35 cellular contexts compared by ENCODE assay signal in genomic region chr2:232384466-232384865, GRCh38. TPM values are rescaled to one million over a fixed set of nuclear protein-coding genes. Genes with fewer than 3 reads are reported as not detected.
"Had no signal": no experiment of that assay in that cellular context is flagged by ENCODE, and none has a peak within 500 bp of the region (broad histone marks: within the 10 kb centered on the region; RNA-seq: fewer than 3 reads in every experiment).

No MANE protein-coding gene starts in this region.

- H2AFZ ChIP-seq: neural progenitor cell had no signal

- H3K36me3 Mint-ChIP-seq: neural progenitor cell; stimulated activated memory B cell treated with anti-CD40 and anti-IgM and Interleukin-4, amounts not matched to agents 10 μg/mL and 1 μg/mL and 100 μg/mL, for 72 hours had no signal

- H3K4me3 ChIP-seq: heart left ventricle, left ventricle myocardium inferior, lung, mucosa of descending colon, neural progenitor cell, ovary, right atrium auricular region, right lobe of liver, smooth muscle cell, tibial nerve, upper lobe of left lung had no signal

- H3K9me3 ChIP-seq: heart left ventricle, left ventricle myocardium inferior, mucosa of descending colon, neutrophil, ovary, right atrium auricular region, right lobe of liver, tibial nerve, upper lobe of left lung had no signal

- H3K27ac ChIP-seq: heart left ventricle, left ventricle myocardium inferior, neural progenitor cell, neutrophil, ovary, right atrium auricular region, right lobe of liver, tibial nerve had no signal

- H3K27ac Mint-ChIP-seq: naive thymus-derived CD8-positive, alpha-beta T cell; nephron; neural progenitor cell; progenitor cell of endocrine pancreas; stimulated activated memory B cell treated with anti-CD40 and anti-IgM and Interleukin-4, amounts not matched to agents 10 μg/mL and 1 μg/mL and 100 μg/mL, for 72 hours had no signal

- H3K27me3 ChIP-seq: ovary had no signal

- H3K9me3 Mint-ChIP-seq: naive thymus-derived CD8-positive, alpha-beta T cell; stimulated activated naive CD8-positive, alpha-beta T cell treated with anti-CD3 and anti-CD28 coated beads, Interleukin-15, amount 100 ng/mL, for 72 hours had no signal

- H3K36me3 ChIP-seq: heart left ventricle, left ventricle myocardium inferior, neural progenitor cell, neutrophil, ovary, right atrium auricular region, right lobe of liver, tibial nerve, upper lobe of left lung had no signal

- H3K4me2 ChIP-seq: neural progenitor cell had no signal

- H3K4me3 Mint-ChIP-seq: naive thymus-derived CD8-positive, alpha-beta T cell; nephron; neural progenitor cell; stimulated activated memory B cell treated with anti-CD40 and anti-IgM and Interleukin-4, amounts not matched to agents 10 μg/mL and 1 μg/mL and 100 μg/mL, for 72 hours; stimulated activated naive CD8-positive, alpha-beta T cell treated with anti-CD3 and anti-CD28 coated beads, Interleukin-15, amount 100 ng/mL, for 72 hours had no signal

- ATAC-seq: heart left ventricle; mucosa of descending colon; naive thymus-derived CD8-positive, alpha-beta T cell; right lobe of liver; stimulated activated memory B cell treated with anti-CD40 and anti-IgM and Interleukin-4, amounts not matched to agents 10 μg/mL and 1 μg/mL and 100 μg/mL, for 72 hours; stimulated activated naive CD8-positive, alpha-beta T cell treated with anti-CD3 and anti-CD28 coated beads, Interleukin-15, amount 100 ng/mL, for 72 hours had no signal

- DNase-seq: islet precursor cell; left ventricle myocardium inferior; midbrain; mucosa of descending colon; naive thymus-derived CD8-positive, alpha-beta T cell; occipital lobe; ovary; right lobe of liver; stimulated activated CD4-positive, alpha-beta T cell treated with anti-CD3 and anti-CD28 coated beads, Interleukin-1b, Interleukin-23, amount 100 ng/mL, for 48 hours; stimulated activated CD4-positive, alpha-beta T cell treated with anti-CD3 and anti-CD28 coated beads, Interleukin-2, amount 100 ng/mL, for 48 hours; stimulated activated CD4-positive, alpha-beta T cell treated with anti-CD3 and anti-CD28 coated beads, Interleukin-4, amount 100 ng/mL, for 4 hours; stimulated activated CD8-positive, alpha-beta memory T cell treated with anti-CD3 and anti-CD28 coated beads, Interleukin-4, amount 100 ng/mL, for 48 hours; stimulated activated naive CD4-positive, alpha-beta T cell treated with Interleukin-2 at 50 U/mL for 16 hours; stimulated activated naive CD8-positive, alpha-beta T cell treated with anti-CD3 and anti-CD28 coated beads, Interleukin-15, amount 100 ng/mL, for 72 hours; substantia nigra; upper lobe of left lung had no signal

- H3K4me1 ChIP-seq: right lobe of liver had no signal

RNA-seq across cellular contexts. Expression of gene ALPP, which starts 5.9 kb away (rescaled TPM):
- total RNA-seq: heart left ventricle; kidney epithelial cell; left ventricle myocardium inferior; lower leg skin; mesenteric fat pad; myocyte; naive thymus-derived CD8-positive, alpha-beta T cell; occipital lobe; progenitor cell of endocrine pancreas; pulmonary artery endothelial cell; renal cortical epithelial cell; right atrium auricular region; right lobe of liver; skeletal muscle tissue; temporal lobe; tibial nerve; urinary bladder had no signal
- polyA plus RNA-seq: heart left ventricle; naive thymus-derived CD8-positive, alpha-beta T cell; ovary; smooth muscle cell; urinary bladder had no signal

RNA-seq across cellular contexts. Expression of gene ALPG, which starts 22.2 kb away (rescaled TPM):
- total RNA-seq: heart left ventricle; kidney epithelial cell; left ventricle myocardium inferior; lower leg skin; mesenteric fat pad; myocyte; naive thymus-derived CD8-positive, alpha-beta T cell; occipital lobe; progenitor cell of endocrine pancreas; pulmonary artery endothelial cell; renal cortical epithelial cell; right atrium auricular region; right lobe of liver; skeletal muscle tissue; smooth muscle cell; temporal lobe; tibial nerve; urinary bladder had no signal
- polyA plus RNA-seq: heart left ventricle; naive thymus-derived CD8-positive, alpha-beta T cell; smooth muscle cell; urinary bladder had no signal
